In the genomic region with DNA sequence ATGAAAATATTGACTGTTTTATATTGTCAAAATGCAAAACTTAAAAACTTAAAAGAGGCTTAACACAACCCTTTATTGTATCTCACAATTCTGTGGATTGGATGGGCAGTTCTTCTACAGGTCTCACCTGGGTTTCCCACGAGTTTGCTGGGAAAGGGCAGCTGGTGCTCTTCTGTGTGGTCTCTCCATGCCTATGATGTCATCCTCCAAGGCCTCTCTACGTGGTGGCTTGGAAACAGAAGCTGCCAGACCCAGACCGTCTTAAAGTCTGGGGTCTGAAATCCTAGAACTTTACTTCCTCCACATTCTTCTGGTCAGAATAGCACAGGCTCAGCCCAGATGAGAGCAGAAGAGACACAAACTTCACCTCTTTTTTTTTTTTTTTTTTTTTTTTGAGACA, we compare ENCODE assay signal across 15 cellular contexts.
"Had no signal": no experiment of that assay in that cellular context is flagged by ENCODE, and none has a peak within 500 bp of the region (broad histone marks: within the 10 kb centered on the region; RNA-seq: fewer than 3 reads in every experiment).

No MANE protein-coding gene starts in this region.

- H3K27me3 ChIP-seq: dorsolateral prefrontal cortex, tibial artery had no signal

- H3K4me3 ChIP-seq: dorsolateral prefrontal cortex, tibial artery had no signal

- H3K36me3 ChIP-seq: tibial artery had no signal

- DNase-seq: activated CD4-positive, alpha-beta T cell treated with anti-CD3 and anti-CD28 coated beads, Interleukin-2, amount 10 ng/mL, durations not matched to agents 24 days and 14 days; activated CD8-positive, alpha-beta T cell treated with anti-CD3 and anti-CD28 coated beads for 36 hours; activated naive CD4-positive, alpha-beta T cell treated with anti-CD3 and anti-CD28 coated beads for 36 hours; activated T-cell treated with anti-CD3 and anti-CD28 coated beads, Interleukin-2, amount 50 U/mL, for 1 hour; caudate nucleus; dorsolateral prefrontal cortex; endodermal cell; foreskin fibroblast; hippocampal formation; left ventricle myocardium superior; naive B cell; stimulated activated CD4-positive, alpha-beta T cell treated with anti-CD3 and anti-CD28 coated beads, Interleukin-2, amount 100 ng/mL, for 24 hours; stimulated activated naive CD4-positive, alpha-beta T cell treated with Interleukin-2 at 50 U/mL for 16 hours; tibial artery had no signal

- ATAC-seq: activated CD8-positive, alpha-beta T cell treated with anti-CD3 and anti-CD28 coated beads for 36 hours; left ventricle myocardium superior had no signal

- H3K27ac ChIP-seq: dorsolateral prefrontal cortex, epithelial cell of prostate, tibial artery had no signal

- H3K9me3 ChIP-seq: tibial artery had no signal

- H3K4me1 ChIP-seq: tibial artery had no signal
